ENCODE assay signal across 8 cellular contexts in the genomic region with DNA sequence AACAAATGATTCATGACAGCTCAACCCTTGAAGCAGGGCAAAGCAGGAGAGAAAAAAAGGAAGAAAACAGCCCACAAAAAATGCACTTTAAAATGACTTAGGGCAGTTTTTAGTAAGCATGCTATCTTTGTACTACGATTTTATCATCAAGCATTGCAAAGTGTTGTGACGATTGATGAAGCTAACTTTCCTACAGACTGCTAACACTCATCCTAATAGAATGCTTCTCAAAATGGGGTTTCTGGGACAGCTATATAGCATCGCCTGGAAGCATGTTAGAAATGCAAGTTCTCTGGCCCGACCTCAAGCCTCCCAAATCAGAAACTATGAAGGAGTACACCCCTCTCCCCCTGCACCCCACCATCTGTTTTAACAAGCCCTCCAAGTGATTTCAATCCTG.
"Had no signal": no experiment of that assay in that cellular context is flagged by ENCODE, and none has a peak within 500 bp of the region (broad histone marks: within the 10 kb centered on the region; RNA-seq: fewer than 3 reads in every experiment).

No MANE protein-coding gene starts in this region.

- H3K9me3 Mint-ChIP-seq: HFFc6 had no signal

- H3K9me3 ChIP-seq: HAP-1 had no signal

- H3K36me3 ChIP-seq: HAP-1 had no signal

- DNase-seq: GOT3, H7, HFFc6 had no signal

- H3K4me3 ChIP-seq: HAP-1, K562 had no signal

- ATAC-seq: HCT116, HepG2, K562 had no signal

- H3K27ac ChIP-seq: HL-60 had no signal

- H3K4me3 Mint-ChIP-seq: HFFc6 had no signal

- H3K27ac Mint-ChIP-seq: HFFc6 had no signal

- H3K4me1 ChIP-seq: HAP-1 had no signal
